Comparison of ENCODE assay signal across 7 cellular contexts in genomic region chr19:36140289-36141038, GRCh38. TPM values are rescaled to one million over a fixed set of nuclear protein-coding genes. Genes with fewer than 3 reads are reported as not detected.
A peak's percentile ranks its signal among the peaks of the same experiment; 100 is the strongest.
DNase-seq lines count a peak whose midpoint lies in the region; ATAC-seq and TF ChIP-seq lines count a peak whose summit lies in the region.

No MANE protein-coding gene starts in this region.

- H3K27me3 Mint-ChIP-seq in natural killer cell (ENCODE audit: low read depth in 2 of 2) (no peaks in the 10 kb centered on the region), type B pancreatic cell (no peaks in the 10 kb centered on the region)

- intact Hi-C loops in natural killer cell (cut with micrococcal nuclease) = loop anchor here (1.0 to 2.0 kb wide), 4 partner anchors 13 to 86 kb away; partner anchors contain the start of genes TBCB, THAP8, WDR62 and ZNF146

- H3K27ac Mint-ChIP-seq in natural killer cell = peak overlapping the region; percentile 88 to 90
- peak overlapping the region; percentile 98 for H3K27ac Mint-ChIP-seq in type B pancreatic cell

- peak overlapping the region; percentile 86 for H3K4me3 ChIP-seq in fibroblast of pulmonary artery (replicated peaks; ENCODE audit: low read depth, low read length)

- ATAC-seq in HG03159 (IDR thresholded peaks at IDR 0.05; ENCODE audit: unreplicated experiment) (peak; percentile 21), natural killer cell (peak; percentile 18 to 25 (median 18))

- TF ChIP-seq POLR2A in GM10847 (IDR thresholded peaks at IDR 0.05; ENCODE audit: extremely low read depth, insufficient read length) = peak; percentile 26

- DNase-seq in NCI-H82 (lab: John Stamatoyannopoulos, UW) = peak; percentile 90
- peak; percentile 72 to 75 for DNase-seq in activated T-cell treated with anti-CD3 and anti-CD28 coated beads, Interleukin-2, amount 50 U/mL, for 48 hours
- peak; percentile 57 for DNase-seq in fibroblast of pulmonary artery (ENCODE audit: low read depth)
- peak; percentile 27 for DNase-seq in natural killer cell
- DNase-seq in type B pancreatic cell (ENCODE audit: extremely low spot score, unreplicated experiment) = no peak

- TF ChIP-seq CTCF in fibroblast of pulmonary artery (IDR thresholded peaks at IDR 0.05; ENCODE audit: low read length, missing control alignments) (no peak), natural killer cell (IDR thresholded peaks at IDR 0.05) (no peak), type B pancreatic cell (conservative IDR thresholded peaks at IDR 0.05) (no peak)

- H3K4me3 Mint-ChIP-seq in natural killer cell = peak overlapping the region; percentile 96
- H3K4me3 Mint-ChIP-seq in type B pancreatic cell = peak overlapping the region; percentile 92

- H3K9me3 Mint-ChIP-seq in natural killer cell (no peaks in the 10 kb centered on the region), type B pancreatic cell (peaks cover 5% of the 10 kb centered on the region)

- H3K36me3 Mint-ChIP-seq in natural killer cell (no peaks in the 10 kb centered on the region), type B pancreatic cell (peaks cover 16% of the 10 kb centered on the region)

- H3K4me1 Mint-ChIP-seq in natural killer cell (peaks cover 17 to 29% of the 10 kb centered on the region in 2 donors), type B pancreatic cell (ENCODE audit: unreplicated experiment) (peaks cover 9% of the 10 kb centered on the region)

RNA-seq across cellular contexts. Expression of gene CAPNS1, which starts 0.6 kb away (rescaled TPM):
- total RNA-seq in natural killer cell (100 to 1,000 TPM; 569 to 637 (median 578) TPM), type B pancreatic cell (ENCODE audit: low replicate concordance) (426 and 510 TPM in 2 replicates)

RNA-seq across cellular contexts. Expression of gene COX7A1, which starts 11.8 kb away (rescaled TPM):
- total RNA-seq in natural killer cell = not detected
- not detected in 2 replicates for total RNA-seq in type B pancreatic cell (ENCODE audit: low replicate concordance)

RNA-seq across cellular contexts. Expression of gene TBCB, which starts 25.2 kb away (rescaled TPM):
- 100 to 1,000 TPM; 153 to 180 (median 175) TPM for total RNA-seq in natural killer cell
- 106 and 148 TPM in 2 replicates for total RNA-seq in type B pancreatic cell (ENCODE audit: low replicate concordance)

RNA-seq across cellular contexts. Expression of gene POLR2I, which starts 25.8 kb away (rescaled TPM):
- total RNA-seq in natural killer cell (10 to 100 TPM; 26.6 to 33.4 (median 31.8) TPM), type B pancreatic cell (ENCODE audit: low replicate concordance) (74.7 and 81.7 TPM in 2 replicates)

RNA-seq across cellular contexts. Expression of gene OVOL3, which starts 29.5 kb away (rescaled TPM):
- total RNA-seq in natural killer cell = not detected
- total RNA-seq in type B pancreatic cell (ENCODE audit: low replicate concordance) = not detected in 2 replicates
